ENCODE assay signal across 11 cellular contexts in genomic region chr20:3165473-3166337, GRCh38. TPM values are rescaled to one million over a fixed set of nuclear protein-coding genes. Genes with fewer than 3 reads are reported as not detected.
DNase-seq lines count a peak whose midpoint lies in the region; ATAC-seq, FAIRE-seq and TF ChIP-seq lines count a peak whose summit lies in the region.
"Had no signal": no experiment of that assay in that cellular context is flagged by ENCODE, and none has a peak within 500 bp of the region (broad histone marks: within the 10 kb centered on the region; RNA-seq: fewer than 3 reads in every experiment).

No MANE protein-coding gene starts in this region.

- no TSS peak for BruUV-seq in HepG2 (replicated peaks; lab: Mats Ljungman, UMichigan)

- H3K4me3 Mint-ChIP-seq in CD14-positive monocyte: peak overlapping the region; percentile 24 to 67
- no peak overlapping the region for H3K4me3 Mint-ChIP-seq in stimulated activated effector memory CD8-positive, alpha-beta T cell treated with anti-CD3 and anti-CD28 coated beads, Interleukin-12 subunit alpha, Interleukin-12 subunit beta, amount 100 ng/mL, for 72 hours

- H3K36me3 Mint-ChIP-seq in CD14-positive monocyte: peaks cover 0 to 3% of the 10 kb centered on the region in 2 donors
- H3K36me3 Mint-ChIP-seq in stimulated activated effector memory CD8-positive, alpha-beta T cell treated with anti-CD3 and anti-CD28 coated beads, Interleukin-12 subunit alpha, Interleukin-12 subunit beta, amount 100 ng/mL, for 72 hours: no peaks in the 10 kb centered on the region

- no peak overlapping the region for H3K9ac ChIP-seq in HepG2 (ENCODE audit: insufficient read depth, low read depth, low read length)

- TF ChIP-seq POLR2A in adrenal gland (IDR thresholded peaks at IDR 0.05) (no peak), HepG2 (IDR thresholded peaks at IDR 0.05; ENCODE audit: insufficient read depth in 1 of 2, low read depth in 2 of 2, low read length in 2 of 2) (no peak)

- TF ChIP-seq RAD21 in HepG2 (CRISPR knock-in tag; IDR thresholded peaks at IDR 0.05): no peak

- H3K36me3 ChIP-seq in adrenal gland (replicated peaks in 1 of 2): no peaks in the 10 kb centered on the region
- H3K36me3 ChIP-seq in HepG2 (replicated peaks in 1 of 2; ENCODE audit: control insufficient read depth in 1 of 2, insufficient read depth in 2 of 2, low read length in 2 of 2): no peaks in the 10 kb centered on the region

- no peak overlapping the region for H2AFZ ChIP-seq in HepG2 (ENCODE audit: low read length)

- POLR2A ChIA-PET in HepG2 (lab: Yijun Ruan, JAX): interaction anchor here (1.1 to 1.6 kb wide), 2 partner anchors 27 to 43 kb away, joined by 3 to 5 read pairs; no protein-coding TSS in a partner anchor

- no peaks in the 10 kb centered on the region for H4K20me1 ChIP-seq in HepG2 (ENCODE audit: insufficient read depth, low read length)

- peaks cover 9 to 12% of the 10 kb centered on the region in 2 donors for H3K4me1 ChIP-seq in adrenal gland (replicated peaks in 1 of 2)
- H3K4me1 ChIP-seq in HepG2 (ENCODE audit: insufficient read depth, low read length): peaks cover 68% of the 10 kb centered on the region

- no peaks in the 10 kb centered on the region for H3K9me3 ChIP-seq in adrenal gland (replicated peaks in 1 of 3)
- no peaks in the 10 kb centered on the region for H3K9me3 ChIP-seq in HepG2 (ENCODE audit: low read length)

- 56 to 87% (median 77%) methylated on average over 28 to 45 of the region's 45 CpGs for WGBS in adrenal gland, 4 donors
- 96% methylated on average over 45 of the region's 45 CpGs for WGBS in HepG2 (ENCODE audit: low lambda C conversion rate)

- H3K4me1 Mint-ChIP-seq in CD14-positive monocyte: peaks cover 12% of the 10 kb centered on the region
- peaks cover 5% of the 10 kb centered on the region for H3K4me1 Mint-ChIP-seq in stimulated activated effector memory CD8-positive, alpha-beta T cell treated with anti-CD3 and anti-CD28 coated beads, Interleukin-12 subunit alpha, Interleukin-12 subunit beta, amount 100 ng/mL, for 72 hours

- CTCF ChIA-PET in HepG2 (lab: Yijun Ruan, JAX; ENCODE audit: low intra/inter-chr PET ratio, low total read pairs): no interaction called here

- H3K4me3 ChIP-seq in adrenal gland (no peak overlapping the region), HepG2 (replicated peaks in 1 of 3; ENCODE audit: insufficient read depth in 1 of 3, low read depth in 2 of 3, low read length in 3 of 3) (no peak overlapping the region)

- no peak for DNase-seq in CD14-positive monocyte (ENCODE audit: low spot score)
- peak; percentile 56 to 67 for DNase-seq in Kasumi-1 (lab: John Stamatoyannopoulos, UW)
- peak in 4 of 7 donors; percentile 48 to 65 (median 57) for DNase-seq in adrenal gland
- DNase-seq in HepG2 (ENCODE audit: low spot score): no peak
- DNase-seq in NOMO-1 treated with DMSO at 0.1 percent for 48 hours (lab: John Stamatoyannopoulos, UW; ENCODE audit: unreplicated experiment): no peak
- no peak for DNase-seq in stimulated activated effector memory CD8-positive, alpha-beta T cell treated with anti-CD3 and anti-CD28 coated beads, Interleukin-12 subunit alpha, Interleukin-12 subunit beta, amount 100 ng/mL, for 72 hours (ENCODE audit: low spot score in 2 of 2)
- no peak for DNase-seq in activated naive CD4-positive, alpha-beta T cell treated with Interleukin-2 at 50 U/mL for 16 hours
- no peak for DNase-seq in NCI-H526 treated with DMSO at 0.1 percent for 48 hours (lab: John Stamatoyannopoulos, UW)
- DNase-seq: activated CD4-positive, alpha-beta T cell treated with anti-CD3 and anti-CD28 coated beads, Interleukin-2, amount 50 U/mL, for 1 hour; DND-41 had no signal

- no peak for TF ChIP-seq EP300 in HepG2 (IDR thresholded peaks at IDR 0.05; ENCODE audit: low read depth in 2 of 2, low read length in 2 of 2)
- TF ChIP-seq EP300 in HepG2 (CRISPR knock-in tag; IDR thresholded peaks at IDR 0.05; ENCODE audit: borderline replicate concordance): no peak

- H3K79me2 ChIP-seq in HepG2 (ENCODE audit: insufficient read depth, low read length): no peaks in the 10 kb centered on the region

- no peak overlapping the region for H3K27ac ChIP-seq in adrenal gland
- H3K27ac ChIP-seq in HepG2 (ENCODE audit: extremely low read length, insufficient read depth, low read length): no peak overlapping the region

- in situ Hi-C loops in HepG2 (cut with HindIII; ENCODE audit: extremely low pct_ligation_motif_present, low pct_unique_long_range_greater_than_20kb): no loop called here

- H3K9me3 Mint-ChIP-seq in CD14-positive monocyte: peaks cover 0 to 9% (median 2%) of the 10 kb centered on the region in 7 donors
- no peaks in the 10 kb centered on the region for H3K9me3 Mint-ChIP-seq in stimulated activated effector memory CD8-positive, alpha-beta T cell treated with anti-CD3 and anti-CD28 coated beads, Interleukin-12 subunit alpha, Interleukin-12 subunit beta, amount 100 ng/mL, for 72 hours

- H3K27ac Mint-ChIP-seq in CD14-positive monocyte: no peak overlapping the region
- no peak overlapping the region for H3K27ac Mint-ChIP-seq in stimulated activated effector memory CD8-positive, alpha-beta T cell treated with anti-CD3 and anti-CD28 coated beads, Interleukin-12 subunit alpha, Interleukin-12 subunit beta, amount 100 ng/mL, for 72 hours

- no peak overlapping the region for H3K4me2 ChIP-seq in HepG2 (ENCODE audit: low read depth, low read length)

- ATAC-seq in HepG2: no peak
- no peak for ATAC-seq in stimulated activated effector memory CD8-positive, alpha-beta T cell treated with anti-CD3 and anti-CD28 coated beads, Interleukin-12 subunit alpha, Interleukin-12 subunit beta, amount 100 ng/mL, for 72 hours

- intact Hi-C loops in CD14-positive monocyte (cut with micrococcal nuclease) (no loop called here), adrenal gland (cut with DNase I) (no loop called here), HepG2 (cut with micrococcal nuclease; ENCODE audit: unreplicated experiment) (loop anchor here (10.0 kb wide), 1 partner anchor 79 kb away; no protein-coding TSS in a partner anchor)

- no peak for TF ChIP-seq CTCF in CD14-positive monocyte (IDR thresholded peaks at IDR 0.05)
- TF ChIP-seq CTCF in adrenal gland (IDR thresholded peaks at IDR 0.05): no peak
- no peak for TF ChIP-seq CTCF in HepG2 (CRISPR knock-in tag; IDR thresholded peaks at IDR 0.05)

- H3K27me3 Mint-ChIP-seq in CD14-positive monocyte (ENCODE audit: low read depth in 3 of 3): peaks cover 38 to 57% (median 52%) of the 10 kb centered on the region in 3 donors

- H3K27me3 ChIP-seq in adrenal gland: no peaks in the 10 kb centered on the region
- no peaks in the 10 kb centered on the region for H3K27me3 ChIP-seq in HepG2 (ENCODE audit: control insufficient read depth in 1 of 2, insufficient read depth in 2 of 2, low read length in 2 of 2)

- no peak for FAIRE-seq in HepG2 (lab: Jason Lieb, UNC)
- FAIRE-seq: urothelium cell line had no signal

RNA-seq across cellular contexts. Expression of gene FASTKD5, which starts 6.0 kb away (rescaled TPM):
- polyA plus RNA-seq in CD14-positive monocyte: 10 to 100 TPM; 12.5 to 13.7 TPM
- 10 to 100 TPM; 19.1 to 33.8 (median 27.2) TPM for total RNA-seq in adrenal gland
- 10 to 100 TPM in 2 of 3 donors, 1 to 10 TPM in 1; 7.2 to 45.0 (median 12.3) TPM for polyA plus RNA-seq in adrenal gland
- total RNA-seq in HepG2 (2016; rRNA removed; fragmentation: Illumina TruSeq; extraction: Trizol): 46.8 and 63.4 TPM in 2 replicates
- 4.3 and 4.6 TPM in 2 replicates for total RNA-seq in HepG2 (2016; cell fraction: cytosol; rRNA removed; fragmentation: Illumina TruSeq; extraction: Trizol; ENCODE audit: low read depth)
- total RNA-seq in HepG2 (2016; cell fraction: insoluble cytoplasmic fraction; rRNA removed; fragmentation: Illumina TruSeq; extraction: Trizol): 45.4 and 62.9 TPM in 2 replicates
- 15.5 and 16.7 TPM in 2 replicates for total RNA-seq in HepG2 (2016; cell fraction: membrane; rRNA removed; fragmentation: Illumina TruSeq; extraction: Trizol)
- 27.9 and 28.4 TPM in 2 replicates for total RNA-seq in HepG2 (2016; cell fraction: nucleus; rRNA removed; fragmentation: Illumina TruSeq; extraction: Trizol)
- 34.4 and 36.6 TPM in 2 replicates for polyA plus RNA-seq in HepG2 (2011; rRNA removed)
- polyA plus RNA-seq in HepG2 (2011; cell fraction: cytosol; rRNA removed): 23.0 and 32.0 TPM in 2 replicates
- 12.1 and 17.5 TPM in 2 replicates for polyA plus RNA-seq in HepG2 (2011; cell fraction: nucleus; rRNA removed)
- 23.7 and 26.2 TPM in 2 replicates for polyA plus RNA-seq in HepG2 (2012)
- 2.5 TPM in 2 replicates for polyA plus RNA-seq in HepG2 (2016; cell fraction: cytosol; fragmentation: Illumina TruSeq; extraction: Trizol; ENCODE audit: low read depth)
- polyA plus RNA-seq in HepG2 (2016; cell fraction: insoluble cytoplasmic fraction; fragmentation: Illumina TruSeq; extraction: Trizol; ENCODE audit: low read depth): 55.4 and 56.5 TPM in 2 replicates
- 6.5 and 7.2 TPM in 2 replicates for polyA plus RNA-seq in HepG2 (2016; cell fraction: membrane; fragmentation: Illumina TruSeq; extraction: Trizol; ENCODE audit: low read depth)
- 33.3 and 36.2 TPM in 2 replicates for polyA plus RNA-seq in HepG2 (2016; cell fraction: nucleus; fragmentation: Illumina TruSeq; extraction: Trizol; ENCODE audit: insufficient read depth, low read depth)
- 24.9 and 38.7 TPM in 2 replicates for polyA minus RNA-seq in HepG2 (2011; rRNA and poly(A)+ RNA removed; ENCODE audit: low replicate concordance)
- polyA minus RNA-seq in HepG2 (2011; cell fraction: cytosol; rRNA and poly(A)+ RNA removed): 27.8 and 30.8 TPM in 2 replicates
- 26.4 and 34.6 TPM in 2 replicates for polyA minus RNA-seq in HepG2 (2011; cell fraction: nucleus; rRNA and poly(A)+ RNA removed)

RNA-seq across cellular contexts. Expression of gene UBOX5, which starts 6.0 kb away (rescaled TPM):
- polyA plus RNA-seq in CD14-positive monocyte: 1 to 10 TPM; 2.3 to 4.2 TPM
- 10 to 100 TPM in 1 of 8 donors, 1 to 10 TPM in 7; 3.1 to 10.2 (median 8.1) TPM for total RNA-seq in adrenal gland
- polyA plus RNA-seq in adrenal gland: 1 to 10 TPM; 4.8 to 9.2 (median 5.0) TPM
- total RNA-seq in HepG2 (2016; rRNA removed; fragmentation: Illumina TruSeq; extraction: Trizol): 5.4 and 5.6 TPM in 2 replicates
- total RNA-seq in HepG2 (2016; cell fraction: cytosol; rRNA removed; fragmentation: Illumina TruSeq; extraction: Trizol; ENCODE audit: low read depth): 1.1 and 1.2 TPM in 2 replicates
- total RNA-seq in HepG2 (2016; cell fraction: insoluble cytoplasmic fraction; rRNA removed; fragmentation: Illumina TruSeq; extraction: Trizol): 4.7 and 5.2 TPM in 2 replicates
- total RNA-seq in HepG2 (2016; cell fraction: membrane; rRNA removed; fragmentation: Illumina TruSeq; extraction: Trizol): 3.0 TPM in 2 replicates
- total RNA-seq in HepG2 (2016; cell fraction: nucleus; rRNA removed; fragmentation: Illumina TruSeq; extraction: Trizol): 3.8 and 4.4 TPM in 2 replicates
- polyA plus RNA-seq in HepG2 (2011; rRNA removed): 4.6 and 5.3 TPM in 2 replicates
- 4.0 and 4.4 TPM in 2 replicates for polyA plus RNA-seq in HepG2 (2011; cell fraction: cytosol; rRNA removed)
- polyA plus RNA-seq in HepG2 (2011; cell fraction: nucleus; rRNA removed): 6.4 and 7.0 TPM in 2 replicates
- polyA plus RNA-seq in HepG2 (2012): 3.5 and 3.7 TPM in 2 replicates
- polyA plus RNA-seq in HepG2 (2016; cell fraction: cytosol; fragmentation: Illumina TruSeq; extraction: Trizol; ENCODE audit: low read depth): 0.60 and 0.69 TPM in 2 replicates
- 5.0 and 5.2 TPM in 2 replicates for polyA plus RNA-seq in HepG2 (2016; cell fraction: insoluble cytoplasmic fraction; fragmentation: Illumina TruSeq; extraction: Trizol; ENCODE audit: low read depth)
- polyA plus RNA-seq in HepG2 (2016; cell fraction: membrane; fragmentation: Illumina TruSeq; extraction: Trizol; ENCODE audit: low read depth): 1.2 and 1.6 TPM in 2 replicates
- 5.2 and 5.3 TPM in 2 replicates for polyA plus RNA-seq in HepG2 (2016; cell fraction: nucleus; fragmentation: Illumina TruSeq; extraction: Trizol; ENCODE audit: insufficient read depth, low read depth)
- polyA minus RNA-seq in HepG2 (2011; rRNA and poly(A)+ RNA removed; ENCODE audit: low replicate concordance): 2.1 and 16.1 TPM in 2 replicates
- polyA minus RNA-seq in HepG2 (2011; cell fraction: cytosol; rRNA and poly(A)+ RNA removed): 4.9 and 5.5 TPM in 2 replicates
- 5.0 and 6.8 TPM in 2 replicates for polyA minus RNA-seq in HepG2 (2011; cell fraction: nucleus; rRNA and poly(A)+ RNA removed)

RNA-seq across cellular contexts. Expression of gene LZTS3, which starts 7.6 kb away (rescaled TPM):
- polyA plus RNA-seq in CD14-positive monocyte (under 1 TPM in 1 of 2 donors, not detected in 1; 0.05 TPM), adrenal gland (10 to 100 TPM in 1 of 3 donors, 1 to 10 TPM in 2; 3.6 to 12.9 (median 6.5) TPM), HepG2 (2011; rRNA removed) (31.3 and 49.2 TPM in 2 replicates)
- total RNA-seq in adrenal gland (10 to 100 TPM in 5 of 8 donors, 1 to 10 TPM in 3; 5.8 to 29.9 (median 11.5) TPM), HepG2 (2016; rRNA removed; fragmentation: Illumina TruSeq; extraction: Trizol) (7.4 and 10.1 TPM in 2 replicates)
- total RNA-seq in HepG2 (2016; cell fraction: cytosol; rRNA removed; fragmentation: Illumina TruSeq; extraction: Trizol; ENCODE audit: low read depth): 1.6 and 1.9 TPM in 2 replicates
- 7.6 and 10.2 TPM in 2 replicates for total RNA-seq in HepG2 (2016; cell fraction: insoluble cytoplasmic fraction; rRNA removed; fragmentation: Illumina TruSeq; extraction: Trizol)
- total RNA-seq in HepG2 (2016; cell fraction: membrane; rRNA removed; fragmentation: Illumina TruSeq; extraction: Trizol): 5.4 and 6.1 TPM in 2 replicates
- 7.0 and 8.3 TPM in 2 replicates for total RNA-seq in HepG2 (2016; cell fraction: nucleus; rRNA removed; fragmentation: Illumina TruSeq; extraction: Trizol)
- 33.5 and 37.7 TPM in 2 replicates for polyA plus RNA-seq in HepG2 (2011; cell fraction: cytosol; rRNA removed)
- polyA plus RNA-seq in HepG2 (2011; cell fraction: nucleus; rRNA removed): 96.7 and 99.2 TPM in 2 replicates
- polyA plus RNA-seq in HepG2 (2012): 15.6 and 27.0 TPM in 2 replicates
- polyA plus RNA-seq in HepG2 (2016; cell fraction: cytosol; fragmentation: Illumina TruSeq; extraction: Trizol; ENCODE audit: low read depth): 1.5 TPM in 2 replicates
- 10.0 and 11.9 TPM in 2 replicates for polyA plus RNA-seq in HepG2 (2016; cell fraction: insoluble cytoplasmic fraction; fragmentation: Illumina TruSeq; extraction: Trizol; ENCODE audit: low read depth)
- 5.0 and 5.4 TPM in 2 replicates for polyA plus RNA-seq in HepG2 (2016; cell fraction: membrane; fragmentation: Illumina TruSeq; extraction: Trizol; ENCODE audit: low read depth)
- 19.6 and 21.4 TPM in 2 replicates for polyA plus RNA-seq in HepG2 (2016; cell fraction: nucleus; fragmentation: Illumina TruSeq; extraction: Trizol; ENCODE audit: insufficient read depth, low read depth)
- polyA minus RNA-seq in HepG2 (2011; rRNA and poly(A)+ RNA removed; ENCODE audit: low replicate concordance): 1.3 and 64.0 TPM in 2 replicates
- 19.8 and 26.7 TPM in 2 replicates for polyA minus RNA-seq in HepG2 (2011; cell fraction: cytosol; rRNA and poly(A)+ RNA removed)
- 14.9 and 19.3 TPM in 2 replicates for polyA minus RNA-seq in HepG2 (2011; cell fraction: nucleus; rRNA and poly(A)+ RNA removed)

RNA-seq across cellular contexts. Expression of gene DDRGK1, which starts 38.8 kb away (rescaled TPM):
- polyA plus RNA-seq in CD14-positive monocyte: 10 to 100 TPM; 39.9 to 42.7 TPM
- 100 to 1,000 TPM; 124 to 202 (median 166) TPM for total RNA-seq in adrenal gland
- 100 to 1,000 TPM in 2 of 3 donors, 10 to 100 TPM in 1; 81.6 to 125 (median 113) TPM for polyA plus RNA-seq in adrenal gland
- 75.4 and 149 TPM in 2 replicates for total RNA-seq in HepG2 (2016; rRNA removed; fragmentation: Illumina TruSeq; extraction: Trizol)
- total RNA-seq in HepG2 (2016; cell fraction: cytosol; rRNA removed; fragmentation: Illumina TruSeq; extraction: Trizol; ENCODE audit: low read depth): 59.4 and 65.6 TPM in 2 replicates
- 69.3 and 161 TPM in 2 replicates for total RNA-seq in HepG2 (2016; cell fraction: insoluble cytoplasmic fraction; rRNA removed; fragmentation: Illumina TruSeq; extraction: Trizol)
- 57.6 and 58.7 TPM in 2 replicates for total RNA-seq in HepG2 (2016; cell fraction: membrane; rRNA removed; fragmentation: Illumina TruSeq; extraction: Trizol)
- 105 and 136 TPM in 2 replicates for total RNA-seq in HepG2 (2016; cell fraction: nucleus; rRNA removed; fragmentation: Illumina TruSeq; extraction: Trizol)
- 96.7 and 116 TPM in 2 replicates for polyA plus RNA-seq in HepG2 (2011; rRNA removed)
- 133 and 142 TPM in 2 replicates for polyA plus RNA-seq in HepG2 (2011; cell fraction: cytosol; rRNA removed)
- 122 and 134 TPM in 2 replicates for polyA plus RNA-seq in HepG2 (2011; cell fraction: nucleus; rRNA removed)
- polyA plus RNA-seq in HepG2 (2012): 104 and 147 TPM in 2 replicates
- polyA plus RNA-seq in HepG2 (2016; cell fraction: cytosol; fragmentation: Illumina TruSeq; extraction: Trizol; ENCODE audit: low read depth): 51.1 and 51.9 TPM in 2 replicates
- 80.6 and 85.9 TPM in 2 replicates for polyA plus RNA-seq in HepG2 (2016; cell fraction: insoluble cytoplasmic fraction; fragmentation: Illumina TruSeq; extraction: Trizol; ENCODE audit: low read depth)
- 52.8 and 53.4 TPM in 2 replicates for polyA plus RNA-seq in HepG2 (2016; cell fraction: membrane; fragmentation: Illumina TruSeq; extraction: Trizol; ENCODE audit: low read depth)
- polyA plus RNA-seq in HepG2 (2016; cell fraction: nucleus; fragmentation: Illumina TruSeq; extraction: Trizol; ENCODE audit: insufficient read depth, low read depth): 240 and 250 TPM in 2 replicates
- 19.0 and 51.1 TPM in 2 replicates for polyA minus RNA-seq in HepG2 (2011; rRNA and poly(A)+ RNA removed; ENCODE audit: low replicate concordance)
- polyA minus RNA-seq in HepG2 (2011; cell fraction: cytosol; rRNA and poly(A)+ RNA removed): 40.1 and 44.2 TPM in 2 replicates
- 48.9 and 52.6 TPM in 2 replicates for polyA minus RNA-seq in HepG2 (2011; cell fraction: nucleus; rRNA and poly(A)+ RNA removed)

RNA-seq across cellular contexts. Expression of gene ITPA, which starts 43.6 kb away (rescaled TPM):
- polyA plus RNA-seq in CD14-positive monocyte: 10 to 100 TPM; 57.0 to 62.8 TPM
- 10 to 100 TPM; 41.4 to 82.3 (median 58.6) TPM for total RNA-seq in adrenal gland
- 100 to 1,000 TPM in 2 of 3 donors, 10 to 100 TPM in 1; 29.3 to 182 (median 131) TPM for polyA plus RNA-seq in adrenal gland
- 101 and 103 TPM in 2 replicates for total RNA-seq in HepG2 (2016; rRNA removed; fragmentation: Illumina TruSeq; extraction: Trizol)
- total RNA-seq in HepG2 (2016; cell fraction: cytosol; rRNA removed; fragmentation: Illumina TruSeq; extraction: Trizol; ENCODE audit: low read depth): 30.5 and 31.5 TPM in 2 replicates
- 108 TPM in 2 replicates for total RNA-seq in HepG2 (2016; cell fraction: insoluble cytoplasmic fraction; rRNA removed; fragmentation: Illumina TruSeq; extraction: Trizol)
- total RNA-seq in HepG2 (2016; cell fraction: membrane; rRNA removed; fragmentation: Illumina TruSeq; extraction: Trizol): 45.6 and 53.1 TPM in 2 replicates
- 51.5 and 65.6 TPM in 2 replicates for total RNA-seq in HepG2 (2016; cell fraction: nucleus; rRNA removed; fragmentation: Illumina TruSeq; extraction: Trizol)
- 60.1 and 73.4 TPM in 2 replicates for polyA plus RNA-seq in HepG2 (2011; rRNA removed)
- polyA plus RNA-seq in HepG2 (2011; cell fraction: cytosol; rRNA removed): 53.2 and 73.4 TPM in 2 replicates
- polyA plus RNA-seq in HepG2 (2011; cell fraction: nucleus; rRNA removed): 110 and 129 TPM in 2 replicates
- 55.6 and 63.4 TPM in 2 replicates for polyA plus RNA-seq in HepG2 (2012)
- polyA plus RNA-seq in HepG2 (2016; cell fraction: cytosol; fragmentation: Illumina TruSeq; extraction: Trizol; ENCODE audit: low read depth): 27.3 and 27.6 TPM in 2 replicates
- 106 and 109 TPM in 2 replicates for polyA plus RNA-seq in HepG2 (2016; cell fraction: insoluble cytoplasmic fraction; fragmentation: Illumina TruSeq; extraction: Trizol; ENCODE audit: low read depth)
- 28.9 and 33.4 TPM in 2 replicates for polyA plus RNA-seq in HepG2 (2016; cell fraction: membrane; fragmentation: Illumina TruSeq; extraction: Trizol; ENCODE audit: low read depth)
- 144 and 151 TPM in 2 replicates for polyA plus RNA-seq in HepG2 (2016; cell fraction: nucleus; fragmentation: Illumina TruSeq; extraction: Trizol; ENCODE audit: insufficient read depth, low read depth)
- polyA minus RNA-seq in HepG2 (2011; rRNA and poly(A)+ RNA removed; ENCODE audit: low replicate concordance): 24.1 and 25.5 TPM in 2 replicates
- polyA minus RNA-seq in HepG2 (2011; cell fraction: cytosol; rRNA and poly(A)+ RNA removed): 15.4 and 25.9 TPM in 2 replicates
- polyA minus RNA-seq in HepG2 (2011; cell fraction: nucleus; rRNA and poly(A)+ RNA removed): 23.0 and 28.2 TPM in 2 replicates

Comparison
In these comparisons a context has a peak if more than half of its experiments do, and no peak if none do; other contexts are left out.
1. DNase-seq: peak in Kasumi-1 (2 of 2) and adrenal gland (4 of 7); none in CD14-positive monocyte (single experiment), HepG2 (single experiment), NOMO-1 treated with DMSO at 0.1 percent for 48 hours (single experiment), stimulated activated effector memory CD8-positive, alpha-beta T cell treated with anti-CD3 and anti-CD28 coated beads, Interleukin-12 subunit alpha, Interleukin-12 subunit beta, amount 100 ng/mL, for 72 hours (0 of 2), activated naive CD4-positive, alpha-beta T cell treated with Interleukin-2 at 50 U/mL for 16 hours (single experiment) and NCI-H526 treated with DMSO at 0.1 percent for 48 hours (single experiment).